ENCODE assay signal across 8 cellular contexts in the genomic region with DNA sequence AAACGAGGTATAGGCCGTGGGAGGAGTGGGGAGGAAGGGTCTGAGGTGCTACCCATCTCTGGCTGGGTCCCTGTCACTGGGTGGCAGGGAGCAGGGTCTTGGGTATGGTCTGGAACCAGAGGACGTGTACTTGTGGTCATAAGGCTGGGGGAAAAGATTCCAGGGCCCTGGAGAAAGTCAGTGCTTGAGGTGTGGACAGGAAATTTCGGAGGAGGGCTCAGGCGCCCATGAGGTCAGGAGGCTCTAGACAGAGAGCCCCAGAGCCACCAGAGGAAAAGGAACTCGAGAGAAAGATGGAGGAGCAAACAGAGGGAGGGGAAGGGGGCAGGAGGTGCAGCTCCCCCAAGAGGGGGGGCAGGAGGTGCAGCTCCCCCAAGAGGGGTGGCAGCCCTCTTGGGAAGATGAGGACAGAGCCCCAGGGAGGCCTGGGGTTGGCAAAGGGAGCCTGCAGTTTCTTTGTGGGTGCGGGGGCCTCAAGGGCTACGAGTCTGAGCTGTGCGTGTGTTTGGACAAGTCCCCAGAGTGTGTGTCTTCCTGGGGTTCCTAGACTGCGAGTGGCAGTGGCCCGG.
DNase-seq lines count a peak whose midpoint lies in the region; ATAC-seq and TF ChIP-seq lines count a peak whose summit lies in the region.

No MANE protein-coding gene starts in this region.

- no peaks in the 10 kb centered on the region for H3K36me3 ChIP-seq in brain microvascular endothelial cell (replicated peaks)
- no peaks in the 10 kb centered on the region for H3K36me3 ChIP-seq in mucosa of stomach (ENCODE audit: control insufficient read depth, insufficient read depth, low read length)

- H3K4me1 ChIP-seq in mucosa of stomach (ENCODE audit: control insufficient read depth, insufficient read depth, low read length): peaks cover 13% of the 10 kb centered on the region

- in situ Hi-C loops in brain microvascular endothelial cell (cut with HindIII; ENCODE audit: low pct_ligation_motif_present, low sequenced_read_pairs): no loop called here

- H3K27ac ChIP-seq in C4-2B (peak overlapping the region; percentile 93), brain microvascular endothelial cell (peak overlapping the region; percentile 96)

- ATAC-seq in HG03175 (IDR thresholded peaks at IDR 0.05; ENCODE audit: unreplicated experiment): peak; percentile 2
- no peak for ATAC-seq in GM18907 (IDR thresholded peaks at IDR 0.05; ENCODE audit: unreplicated experiment)
- ATAC-seq in HG02571 (IDR thresholded peaks at IDR 0.05; ENCODE audit: unreplicated experiment): no peak

- H3K27me3 ChIP-seq in brain microvascular endothelial cell (replicated peaks) (no peaks in the 10 kb centered on the region), mucosa of stomach (ENCODE audit: control insufficient read depth, insufficient read depth, low read length) (no peaks in the 10 kb centered on the region)

- no peak for DNase-seq in brain microvascular endothelial cell
- no peak for DNase-seq in NCI-H82 (lab: John Stamatoyannopoulos, UW)
- DNase-seq in epidermal melanocyte (ENCODE audit: insufficient read length, low spot score): no peak

- peak overlapping the region; percentile 71 for H3K9ac ChIP-seq in mucosa of stomach (ENCODE audit: low read length)

- H3K4me3 ChIP-seq in brain microvascular endothelial cell (ENCODE audit: low read depth, low read length) (peak overlapping the region; percentile 93), mucosa of stomach (ENCODE audit: low read length) (no peak overlapping the region)

- no peak for TF ChIP-seq CTCF in C4-2B (conservative IDR thresholded peaks at IDR 0.05)
- TF ChIP-seq CTCF in brain microvascular endothelial cell (IDR thresholded peaks at IDR 0.05; ENCODE audit: low read depth, low read length, missing control alignments): no peak

- no peaks in the 10 kb centered on the region for H3K9me3 ChIP-seq in mucosa of stomach (ENCODE audit: control insufficient read depth, low read length)
